2 cellular contexts compared by ENCODE assay signal in the genomic region with DNA sequence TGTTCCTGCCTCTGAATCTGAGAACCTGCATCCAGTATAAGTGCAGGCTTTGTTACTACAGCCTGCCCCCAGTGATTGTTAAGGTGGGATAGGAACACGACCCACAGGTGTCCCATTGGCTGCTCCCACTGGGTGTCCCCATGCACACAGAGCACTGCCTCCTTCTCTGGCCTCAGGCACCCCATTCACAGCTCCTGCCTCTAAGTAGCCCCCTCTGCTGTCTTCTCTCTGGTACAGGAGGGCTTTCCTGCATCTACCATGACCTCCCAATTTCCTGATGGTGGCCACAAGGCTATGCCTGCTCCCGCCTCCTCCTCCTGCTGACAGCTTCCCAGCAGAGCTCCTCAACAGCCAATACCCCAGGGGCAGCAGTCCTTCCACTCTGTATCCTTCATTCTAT.
TF ChIP-seq lines count a peak whose summit lies in the region.

No MANE protein-coding gene starts in this region.

TF ChIP-seq in HCT116, 20 proteins besides CTCF, POLR2A, EP300 and RAD21:
- no peak for TF ChIP-seq SIN3A (IDR thresholded peaks at IDR 0.05; ENCODE audit: low read depth)

TF ChIP-seq in H1, 55 proteins besides CTCF, POLR2A, EP300 and RAD21:
- TF ChIP-seq, protein P1, sequence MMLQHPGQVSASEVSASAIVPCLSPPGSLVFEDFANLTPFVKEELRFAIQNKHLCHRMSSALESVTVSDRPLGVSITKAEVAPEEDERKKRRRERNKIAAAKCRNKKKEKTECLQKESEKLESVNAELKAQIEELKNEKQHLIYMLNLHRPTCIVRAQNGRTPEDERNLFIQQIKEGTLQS (IDR thresholded peaks at IDR 0.05; ENCODE audit: insufficient read depth, low read depth, low read length) = no peak
- TF ChIP-seq GABPA (IDR thresholded peaks at IDR 0.05; ENCODE audit: borderline replicate concordance, insufficient read depth, low read length) = no peak
- TF ChIP-seq BACH1 (IDR thresholded peaks at IDR 0.05; ENCODE audit: low read length) = no peak
- no peak for TF ChIP-seq CTBP2 (IDR thresholded peaks at IDR 0.05; ENCODE audit: borderline replicate concordance, insufficient read depth, insufficient read length, low read length)
- no peak for TF ChIP-seq CHD2 (IDR thresholded peaks at IDR 0.05; ENCODE audit: low read length)
- TF ChIP-seq NANOG (IDR thresholded peaks at IDR 0.05; ENCODE audit: insufficient read depth, low read depth, low read length, poor library complexity, severe bottlenecking) = no peak
- no peak for TF ChIP-seq SAP30 (IDR thresholded peaks at IDR 0.05; ENCODE audit: insufficient read depth, insufficient replicate concordance, low read length)
- TF ChIP-seq NRF1 (IDR thresholded peaks at IDR 0.05; ENCODE audit: low read depth, low read length) = no peak
- TF ChIP-seq, protein P2, sequence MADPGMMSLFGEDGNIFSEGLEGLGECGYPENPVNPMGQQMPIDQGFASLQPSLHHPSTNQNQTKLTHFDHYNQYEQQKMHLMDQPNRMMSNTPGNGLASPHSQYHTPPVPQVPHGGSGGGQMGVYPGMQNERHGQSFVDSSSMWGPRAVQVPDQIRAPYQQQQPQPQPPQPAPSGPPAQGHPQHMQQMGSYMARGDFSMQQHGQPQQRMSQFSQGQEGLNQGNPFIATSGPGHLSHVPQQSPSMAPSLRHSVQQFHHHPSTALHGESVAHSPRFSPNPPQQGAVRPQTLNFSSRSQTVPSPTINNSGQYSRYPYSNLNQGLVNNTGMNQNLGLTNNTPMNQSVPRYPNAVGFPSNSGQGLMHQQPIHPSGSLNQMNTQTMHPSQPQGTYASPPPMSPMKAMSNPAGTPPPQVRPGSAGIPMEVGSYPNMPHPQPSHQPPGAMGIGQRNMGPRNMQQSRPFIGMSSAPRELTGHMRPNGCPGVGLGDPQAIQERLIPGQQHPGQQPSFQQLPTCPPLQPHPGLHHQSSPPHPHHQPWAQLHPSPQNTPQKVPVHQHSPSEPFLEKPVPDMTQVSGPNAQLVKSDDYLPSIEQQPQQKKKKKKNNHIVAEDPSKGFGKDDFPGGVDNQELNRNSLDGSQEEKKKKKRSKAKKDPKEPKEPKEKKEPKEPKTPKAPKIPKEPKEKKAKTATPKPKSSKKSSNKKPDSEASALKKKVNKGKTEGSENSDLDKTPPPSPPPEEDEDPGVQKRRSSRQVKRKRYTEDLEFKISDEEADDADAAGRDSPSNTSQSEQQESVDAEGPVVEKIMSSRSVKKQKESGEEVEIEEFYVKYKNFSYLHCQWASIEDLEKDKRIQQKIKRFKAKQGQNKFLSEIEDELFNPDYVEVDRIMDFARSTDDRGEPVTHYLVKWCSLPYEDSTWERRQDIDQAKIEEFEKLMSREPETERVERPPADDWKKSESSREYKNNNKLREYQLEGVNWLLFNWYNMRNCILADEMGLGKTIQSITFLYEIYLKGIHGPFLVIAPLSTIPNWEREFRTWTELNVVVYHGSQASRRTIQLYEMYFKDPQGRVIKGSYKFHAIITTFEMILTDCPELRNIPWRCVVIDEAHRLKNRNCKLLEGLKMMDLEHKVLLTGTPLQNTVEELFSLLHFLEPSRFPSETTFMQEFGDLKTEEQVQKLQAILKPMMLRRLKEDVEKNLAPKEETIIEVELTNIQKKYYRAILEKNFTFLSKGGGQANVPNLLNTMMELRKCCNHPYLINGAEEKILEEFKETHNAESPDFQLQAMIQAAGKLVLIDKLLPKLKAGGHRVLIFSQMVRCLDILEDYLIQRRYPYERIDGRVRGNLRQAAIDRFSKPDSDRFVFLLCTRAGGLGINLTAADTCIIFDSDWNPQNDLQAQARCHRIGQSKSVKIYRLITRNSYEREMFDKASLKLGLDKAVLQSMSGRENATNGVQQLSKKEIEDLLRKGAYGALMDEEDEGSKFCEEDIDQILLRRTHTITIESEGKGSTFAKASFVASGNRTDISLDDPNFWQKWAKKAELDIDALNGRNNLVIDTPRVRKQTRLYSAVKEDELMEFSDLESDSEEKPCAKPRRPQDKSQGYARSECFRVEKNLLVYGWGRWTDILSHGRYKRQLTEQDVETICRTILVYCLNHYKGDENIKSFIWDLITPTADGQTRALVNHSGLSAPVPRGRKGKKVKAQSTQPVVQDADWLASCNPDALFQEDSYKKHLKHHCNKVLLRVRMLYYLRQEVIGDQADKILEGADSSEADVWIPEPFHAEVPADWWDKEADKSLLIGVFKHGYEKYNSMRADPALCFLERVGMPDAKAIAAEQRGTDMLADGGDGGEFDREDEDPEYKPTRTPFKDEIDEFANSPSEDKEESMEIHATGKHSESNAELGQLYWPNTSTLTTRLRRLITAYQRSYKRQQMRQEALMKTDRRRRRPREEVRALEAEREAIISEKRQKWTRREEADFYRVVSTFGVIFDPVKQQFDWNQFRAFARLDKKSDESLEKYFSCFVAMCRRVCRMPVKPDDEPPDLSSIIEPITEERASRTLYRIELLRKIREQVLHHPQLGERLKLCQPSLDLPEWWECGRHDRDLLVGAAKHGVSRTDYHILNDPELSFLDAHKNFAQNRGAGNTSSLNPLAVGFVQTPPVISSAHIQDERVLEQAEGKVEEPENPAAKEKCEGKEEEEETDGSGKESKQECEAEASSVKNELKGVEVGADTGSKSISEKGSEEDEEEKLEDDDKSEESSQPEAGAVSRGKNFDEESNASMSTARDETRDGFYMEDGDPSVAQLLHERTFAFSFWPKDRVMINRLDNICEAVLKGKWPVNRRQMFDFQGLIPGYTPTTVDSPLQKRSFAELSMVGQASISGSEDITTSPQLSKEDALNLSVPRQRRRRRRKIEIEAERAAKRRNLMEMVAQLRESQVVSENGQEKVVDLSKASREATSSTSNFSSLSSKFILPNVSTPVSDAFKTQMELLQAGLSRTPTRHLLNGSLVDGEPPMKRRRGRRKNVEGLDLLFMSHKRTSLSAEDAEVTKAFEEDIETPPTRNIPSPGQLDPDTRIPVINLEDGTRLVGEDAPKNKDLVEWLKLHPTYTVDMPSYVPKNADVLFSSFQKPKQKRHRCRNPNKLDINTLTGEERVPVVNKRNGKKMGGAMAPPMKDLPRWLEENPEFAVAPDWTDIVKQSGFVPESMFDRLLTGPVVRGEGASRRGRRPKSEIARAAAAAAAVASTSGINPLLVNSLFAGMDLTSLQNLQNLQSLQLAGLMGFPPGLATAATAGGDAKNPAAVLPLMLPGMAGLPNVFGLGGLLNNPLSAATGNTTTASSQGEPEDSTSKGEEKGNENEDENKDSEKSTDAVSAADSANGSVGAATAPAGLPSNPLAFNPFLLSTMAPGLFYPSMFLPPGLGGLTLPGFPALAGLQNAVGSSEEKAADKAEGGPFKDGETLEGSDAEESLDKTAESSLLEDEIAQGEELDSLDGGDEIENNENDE (IDR thresholded peaks at IDR 0.05; ENCODE audit: insufficient replicate concordance, low read length) = no peak
TF ChIP-seq in H1: peak in this region for 0.
